In the genomic region with DNA sequence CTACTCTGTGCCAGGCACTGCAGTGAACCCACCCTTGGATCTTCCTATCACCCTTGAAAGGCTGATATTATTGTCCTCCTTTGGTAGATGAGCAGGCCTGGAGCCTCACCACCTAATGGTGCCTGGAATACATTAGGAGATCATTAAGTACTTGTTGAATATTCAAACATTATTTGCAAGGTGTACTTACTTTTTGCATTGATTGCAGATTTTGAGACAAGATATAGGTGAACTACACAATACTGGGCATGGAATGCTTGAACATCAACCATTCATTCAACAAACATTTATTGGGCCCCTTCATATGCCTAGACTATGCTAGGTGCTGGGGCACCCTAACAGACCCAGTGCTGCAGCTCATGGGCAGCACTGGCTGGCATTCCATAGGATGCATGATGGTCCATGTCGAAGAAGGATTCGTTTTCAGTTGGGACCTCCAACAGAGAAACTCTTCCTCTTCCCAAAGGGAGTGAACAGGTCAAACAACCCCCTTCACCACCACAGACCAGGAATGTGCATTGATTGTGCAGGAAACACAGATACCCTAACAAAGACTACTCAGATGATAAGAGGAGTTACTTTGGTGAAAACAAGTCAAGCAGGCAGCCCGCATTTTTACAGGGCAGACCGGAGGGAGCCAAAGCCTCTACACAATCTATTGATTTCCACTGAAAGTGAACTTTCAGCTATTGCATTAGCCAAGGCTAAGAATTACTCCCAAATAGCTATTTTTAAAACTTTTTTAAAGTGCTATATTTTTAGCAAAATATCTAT, we compare ENCODE assay signal across 1 cellular context.
TF ChIP-seq lines count a peak whose summit lies in the region.

No MANE protein-coding gene starts in this region.

TF ChIP-seq in liver, 16 proteins besides CTCF, POLR2A, EP300 and RAD21 (continued from another document):
- TF ChIP-seq, protein P1, sequence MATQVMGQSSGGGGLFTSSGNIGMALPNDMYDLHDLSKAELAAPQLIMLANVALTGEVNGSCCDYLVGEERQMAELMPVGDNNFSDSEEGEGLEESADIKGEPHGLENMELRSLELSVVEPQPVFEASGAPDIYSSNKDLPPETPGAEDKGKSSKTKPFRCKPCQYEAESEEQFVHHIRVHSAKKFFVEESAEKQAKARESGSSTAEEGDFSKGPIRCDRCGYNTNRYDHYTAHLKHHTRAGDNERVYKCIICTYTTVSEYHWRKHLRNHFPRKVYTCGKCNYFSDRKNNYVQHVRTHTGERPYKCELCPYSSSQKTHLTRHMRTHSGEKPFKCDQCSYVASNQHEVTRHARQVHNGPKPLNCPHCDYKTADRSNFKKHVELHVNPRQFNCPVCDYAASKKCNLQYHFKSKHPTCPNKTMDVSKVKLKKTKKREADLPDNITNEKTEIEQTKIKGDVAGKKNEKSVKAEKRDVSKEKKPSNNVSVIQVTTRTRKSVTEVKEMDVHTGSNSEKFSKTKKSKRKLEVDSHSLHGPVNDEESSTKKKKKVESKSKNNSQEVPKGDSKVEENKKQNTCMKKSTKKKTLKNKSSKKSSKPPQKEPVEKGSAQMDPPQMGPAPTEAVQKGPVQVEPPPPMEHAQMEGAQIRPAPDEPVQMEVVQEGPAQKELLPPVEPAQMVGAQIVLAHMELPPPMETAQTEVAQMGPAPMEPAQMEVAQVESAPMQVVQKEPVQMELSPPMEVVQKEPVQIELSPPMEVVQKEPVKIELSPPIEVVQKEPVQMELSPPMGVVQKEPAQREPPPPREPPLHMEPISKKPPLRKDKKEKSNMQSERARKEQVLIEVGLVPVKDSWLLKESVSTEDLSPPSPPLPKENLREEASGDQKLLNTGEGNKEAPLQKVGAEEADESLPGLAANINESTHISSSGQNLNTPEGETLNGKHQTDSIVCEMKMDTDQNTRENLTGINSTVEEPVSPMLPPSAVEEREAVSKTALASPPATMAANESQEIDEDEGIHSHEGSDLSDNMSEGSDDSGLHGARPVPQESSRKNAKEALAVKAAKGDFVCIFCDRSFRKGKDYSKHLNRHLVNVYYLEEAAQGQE (IDR thresholded peaks at IDR 0.05), result no peak
- TF ChIP-seq RXRA (IDR thresholded peaks at IDR 0.05), result no peak
